In genomic region chr6:157822221-157823000, GRCh38 we compare ENCODE assay signal across 8 cellular contexts. TPM values are rescaled to one million over a fixed set of nuclear protein-coding genes. Genes with fewer than 3 reads are reported as not detected.
DNase-seq lines count a peak whose midpoint lies in the region; TF ChIP-seq lines count a peak whose summit lies in the region.

No MANE protein-coding gene starts in this region.

- H3K9me3 ChIP-seq in Peyer's patch (no peaks in the 10 kb centered on the region), liver (ENCODE audit: control insufficient read depth in 4 of 4, low read length in 3 of 4) (no peaks in the 10 kb centered on the region), thymus (ENCODE audit: control insufficient read depth) (no peaks in the 10 kb centered on the region), BE2C (no peaks in the 10 kb centered on the region)

- no peak for TF ChIP-seq RAD21 in liver (IDR thresholded peaks at IDR 0.05)

- H3K9ac ChIP-seq in liver (ENCODE audit: low read depth in 1 of 2, low read length in 2 of 2): peak overlapping the region; percentile 49 to 75

- TF ChIP-seq POLR2A in Peyer's patch (IDR thresholded peaks at IDR 0.05): no peak

- H3K27ac ChIP-seq in Peyer's patch (peak overlapping the region; percentile 95 to 100 (median 97)), liver (ENCODE audit: low read depth in 1 of 2, low read length in 2 of 2) (peak overlapping the region; percentile 66 to 92), thymus (ENCODE audit: low read depth) (peak overlapping the region; percentile 85)

- H3K4me1 ChIP-seq in Peyer's patch: peaks cover 0 to 14% (median 3%) of the 10 kb centered on the region in 4 donors
- H3K4me1 ChIP-seq in liver (ENCODE audit: control insufficient read depth in 4 of 4, insufficient read depth in 4 of 4, low read length in 3 of 4): peaks cover 3 to 13% (median 4%) of the 10 kb centered on the region in 4 donors
- H3K4me1 ChIP-seq in thymus (ENCODE audit: control insufficient read depth, insufficient read depth, low read length): no peaks in the 10 kb centered on the region
- H3K4me1 ChIP-seq in BE2C: no peaks in the 10 kb centered on the region

- peak overlapping the region; percentile 97 to 100 (median 98) for H3K4me3 ChIP-seq in Peyer's patch
- H3K4me3 ChIP-seq in liver (ENCODE audit: low read depth in 1 of 3, low read length in 3 of 3): peak overlapping the region; percentile 45 to 100 (median 52)
- peak overlapping the region; percentile 85 for H3K4me3 ChIP-seq in thymus (ENCODE audit: low read length)
- H3K4me3 ChIP-seq in BE2C (ENCODE audit: low read depth, low read length): no peak overlapping the region

- TF ChIP-seq CTCF in Peyer's patch (IDR thresholded peaks at IDR 0.05) (no peak), liver (IDR thresholded peaks at IDR 0.05; ENCODE audit: low read depth, low read length, missing input control) (no peak), BE2C (IDR thresholded peaks at IDR 0.05; ENCODE audit: low read depth, low read length) (no peak)

- H3K27me3 ChIP-seq in Peyer's patch (no peaks in the 10 kb centered on the region), liver (ENCODE audit: control insufficient read depth in 4 of 4, insufficient read depth in 4 of 4, low read length in 3 of 4) (no peaks in the 10 kb centered on the region), thymus (ENCODE audit: control insufficient read depth, insufficient read depth) (peaks cover 38% of the 10 kb centered on the region), BE2C (no peaks in the 10 kb centered on the region)

- DNase-seq in DMS53 (lab: John Stamatoyannopoulos, UW) (peak; percentile 61), DMS53 treated with DMSO at 0.1 percent for 48 hours (lab: John Stamatoyannopoulos, UW; ENCODE audit: unreplicated experiment) (no peak), Peyer's patch (peak; percentile 37 to 67 (median 67)), cerebellar cortex (ENCODE audit: low spot score) (peak; percentile 25), NCI-H2081 treated with DMSO at 0.1 percent for 48 hours (lab: John Stamatoyannopoulos, UW) (no peak), BE2C (no peak)

- no peaks in the 10 kb centered on the region for H3K36me3 ChIP-seq in Peyer's patch
- no peaks in the 10 kb centered on the region for H3K36me3 ChIP-seq in liver (ENCODE audit: control insufficient read depth in 4 of 4, insufficient read depth in 3 of 4, low read depth in 1 of 4, low read length in 3 of 4)
- no peaks in the 10 kb centered on the region for H3K36me3 ChIP-seq in thymus (ENCODE audit: control insufficient read depth, insufficient read depth)
- H3K36me3 ChIP-seq in BE2C: no peaks in the 10 kb centered on the region

- 16% methylated on average over 53 of the region's 53 CpGs for WGBS in liver
- 27% methylated on average over 53 of the region's 53 CpGs for WGBS in thymus

TF ChIP-seq in liver, 16 proteins besides CTCF, POLR2A, EP300 and RAD21:
- no peak for TF ChIP-seq NR2F2 (IDR thresholded peaks at IDR 0.05)
- no peak for TF ChIP-seq EGR1 (IDR thresholded peaks at IDR 0.05; ENCODE audit: low read depth in 2 of 2)
- no peak for TF ChIP-seq MAX (IDR thresholded peaks at IDR 0.05)
- no peak for TF ChIP-seq YY1 (IDR thresholded peaks at IDR 0.05)
- no peak for TF ChIP-seq RXRA (IDR thresholded peaks at IDR 0.05)
- no peak for TF ChIP-seq JUND (IDR thresholded peaks at IDR 0.05)
- TF ChIP-seq FOXA1 (IDR thresholded peaks at IDR 0.05): no peak
- no peak for TF ChIP-seq ATF3 (IDR thresholded peaks at IDR 0.05)
- TF ChIP-seq FOXA2 (IDR thresholded peaks at IDR 0.05): no peak
- TF ChIP-seq HNF4A (conservative IDR thresholded peaks at IDR 0.05): no peak
- TF ChIP-seq SP1 (IDR thresholded peaks at IDR 0.05): no peak
- no peak for TF ChIP-seq TAF1 (conservative IDR thresholded peaks at IDR 0.05)

RNA-seq across cellular contexts. Expression of gene SNX9, which starts 0.6 kb away (rescaled TPM):
- 10 to 100 TPM; 49.8 to 59.1 (median 52.5) TPM for total RNA-seq in Peyer's patch
- total RNA-seq in liver: 10 to 100 TPM; 20.0 to 31.0 TPM
- 10 to 100 TPM; 16.4 to 24.6 TPM for polyA plus RNA-seq in liver
- 37.3 TPM for polyA plus RNA-seq in thymus
- 16.1 TPM for polyA plus RNA-seq in BE2C (2012; ENCODE audit: insufficient read depth, insufficient read length, low read depth)

Comparison
In these comparisons a context has a peak if more than half of its experiments do, and no peak if none do; other contexts are left out.
1. DNase-seq: peak in DMS53 (single experiment), Peyer's patch (3 of 3) and cerebellar cortex (single experiment); none in DMS53 treated with DMSO at 0.1 percent for 48 hours (single experiment), NCI-H2081 treated with DMSO at 0.1 percent for 48 hours (single experiment) and BE2C (single experiment).
2. Peak in every context shown above with its lines, with median percentiles within 50 percentile points of each other: H3K27ac ChIP-seq.